In genomic region chr1:35185200-35185599, GRCh38 we compare ENCODE assay signal across 19 cellular contexts. TPM values are rescaled to one million over a fixed set of nuclear protein-coding genes. Genes with fewer than 3 reads are reported as not detected.
A peak's percentile ranks its signal among the peaks of the same experiment; 100 is the strongest.
DNase-seq lines count a peak whose midpoint lies in the region; ATAC-seq and TF ChIP-seq lines count a peak whose summit lies in the region.
"Had no signal": no experiment of that assay in that cellular context is flagged by ENCODE, and none has a peak within 500 bp of the region (broad histone marks: within the 10 kb centered on the region; RNA-seq: fewer than 3 reads in every experiment).

No MANE protein-coding gene starts in this region.

- H3K27me3 ChIP-seq in CD8-positive, alpha-beta memory T cell (ENCODE audit: insufficient read depth, low read length, poor library complexity, severe bottlenecking), result no peaks in the 10 kb centered on the region
- H3K27me3 ChIP-seq in Loucy (ENCODE audit: insufficient read depth, low read length, poor library complexity, severe bottlenecking), result no peaks in the 10 kb centered on the region
- H3K27me3 ChIP-seq: BE2C, SJSA1 had no signal

- DNase-seq in CD8-positive, alpha-beta memory T cell, result no peak
- no peak for DNase-seq in activated naive CD8-positive, alpha-beta T cell treated with anti-CD3 and anti-CD28 coated beads, Interleukin-2, amount 50 U/mL, for 24 hours
- DNase-seq in nephron progenitor cell (no peak), NCI-H2227 (lab: John Stamatoyannopoulos, UW; ENCODE audit: unreplicated experiment) (no peak), globus pallidus (ENCODE audit: low spot score) (no peak)
- DNase-seq: activated CD4-positive, alpha-beta T cell treated with anti-CD3 and anti-CD28 coated beads for 1 hour; BE2C; effector CD8-positive, alpha-beta T cell; GDM1; Kasumi-1; left ventricle myocardium superior; NCI-H1417 treated with DMSO at 0.1 percent for 48 hours; NCI-H2171 treated with DMSO at 0.1 percent for 48 hours; PC-9; stimulated activated CD4-positive, alpha-beta T cell treated with anti-CD3 and anti-CD28 coated beads, Interleukin-2, amount 100 ng/mL, for 48 hours had no signal

- H3K27ac ChIP-seq in CD8-positive, alpha-beta memory T cell (ENCODE audit: low read depth, low read length), result no peak overlapping the region
- H3K27ac ChIP-seq: PC-9, SJSA1, skin epidermis had no signal

- H3K9me3 ChIP-seq in CD8-positive, alpha-beta memory T cell (ENCODE audit: low read length), result no peaks in the 10 kb centered on the region
- no peaks in the 10 kb centered on the region for H3K9me3 ChIP-seq in Loucy (ENCODE audit: insufficient read depth, low read depth, low read length)
- H3K9me3 ChIP-seq: BE2C, SJSA1 had no signal

- CTCF ChIA-PET in CD8-positive, alpha-beta memory T cell (lab: Charles Lee), result no interaction called here

- H2AFZ ChIP-seq in Loucy (ENCODE audit: low read length), result no peak overlapping the region
- H2AFZ ChIP-seq: PC-9 had no signal

- no peaks in the 10 kb centered on the region for H3K9me2 ChIP-seq in Loucy (replicated peaks; ENCODE audit: low read depth, low read length)

- peaks cover 95% of the 10 kb centered on the region for H3K36me3 ChIP-seq in CD8-positive, alpha-beta memory T cell (ENCODE audit: insufficient read depth, low read length)
- peaks cover 100% of the 10 kb centered on the region for H3K36me3 ChIP-seq in Loucy (ENCODE audit: insufficient read depth, low read length)

- H3K27ac Mint-ChIP-seq in CD8-positive, alpha-beta memory T cell, result peak overlapping the region in 5 of 8 donors; percentile 30 to 70 (median 56)
- peak overlapping the region; percentile 45 for H3K27ac Mint-ChIP-seq in activated naive CD8-positive, alpha-beta T cell treated with anti-CD3 and anti-CD28 coated beads, Interleukin-2, amount 50 U/mL, for 24 hours
- H3K27ac Mint-ChIP-seq in nephron progenitor cell, result peak overlapping the region; percentile 32

- H3K4me3 ChIP-seq in CD8-positive, alpha-beta memory T cell (ENCODE audit: low read length), result no peak overlapping the region
- H3K4me3 ChIP-seq in Loucy (ENCODE audit: low read length, poor library complexity, severe bottlenecking), result peak overlapping the region; percentile 98
- H3K4me3 ChIP-seq: PC-9, SJSA1, skin epidermis had no signal

- TF ChIP-seq CTCF in Loucy (conservative IDR thresholded peaks at IDR 0.05; ENCODE audit: low read length) (no peak), nephron progenitor cell (IDR thresholded peaks at IDR 0.05) (no peak)

- H3K4me3 Mint-ChIP-seq in CD8-positive, alpha-beta memory T cell, result no peak overlapping the region
- peak overlapping the region; percentile 46 for H3K4me3 Mint-ChIP-seq in activated naive CD8-positive, alpha-beta T cell treated with anti-CD3 and anti-CD28 coated beads, Interleukin-2, amount 50 U/mL, for 24 hours
- H3K4me3 Mint-ChIP-seq in nephron progenitor cell, result peak overlapping the region; percentile 20

- no peaks in the 10 kb centered on the region for H3K9me3 Mint-ChIP-seq in CD8-positive, alpha-beta memory T cell
- H3K9me3 Mint-ChIP-seq in activated naive CD8-positive, alpha-beta T cell treated with anti-CD3 and anti-CD28 coated beads, Interleukin-2, amount 50 U/mL, for 24 hours, result no peaks in the 10 kb centered on the region
- H3K9me3 Mint-ChIP-seq in nephron progenitor cell, result no peaks in the 10 kb centered on the region

- ATAC-seq in activated naive CD8-positive, alpha-beta T cell treated with anti-CD3 and anti-CD28 coated beads, Interleukin-2, amount 50 U/mL, for 24 hours, result no peak
- ATAC-seq in HG03460 (IDR thresholded peaks at IDR 0.05; ENCODE audit: unreplicated experiment), result no peak
- ATAC-seq: left ventricle myocardium superior had no signal

- peaks cover 94 to 100% (median 99%) of the 10 kb centered on the region in 3 donors for H3K4me1 Mint-ChIP-seq in CD8-positive, alpha-beta memory T cell
- peaks cover 100% of the 10 kb centered on the region for H3K4me1 Mint-ChIP-seq in activated naive CD8-positive, alpha-beta T cell treated with anti-CD3 and anti-CD28 coated beads, Interleukin-2, amount 50 U/mL, for 24 hours
- peaks cover 92% of the 10 kb centered on the region for H3K4me1 Mint-ChIP-seq in nephron progenitor cell

- POLR2A ChIA-PET in CD8-positive, alpha-beta memory T cell (lab: Charles Lee), result interaction anchor here (1.1 kb wide), 1 partner anchor 200 kb away, joined by 3 read pairs; the partner anchor contains the start of gene TMEM35B

- peaks cover 100% of the 10 kb centered on the region for H4K20me1 ChIP-seq in Loucy (ENCODE audit: insufficient read depth, low read length, poor library complexity, severe bottlenecking)

- peaks cover 0 to 2% of the 10 kb centered on the region in 2 donors for H3K27me3 Mint-ChIP-seq in CD8-positive, alpha-beta memory T cell
- H3K27me3 Mint-ChIP-seq in activated naive CD8-positive, alpha-beta T cell treated with anti-CD3 and anti-CD28 coated beads, Interleukin-2, amount 50 U/mL, for 24 hours, result no peaks in the 10 kb centered on the region
- H3K27me3 Mint-ChIP-seq in nephron progenitor cell (ENCODE audit: low read depth, poor library complexity), result no peaks in the 10 kb centered on the region

- peaks cover 100% of the 10 kb centered on the region for H3K79me2 ChIP-seq in Loucy (ENCODE audit: insufficient read depth, low read length)

- peaks cover 39 to 99% (median 51%) of the 10 kb centered on the region in 3 donors for H3K36me3 Mint-ChIP-seq in CD8-positive, alpha-beta memory T cell
- H3K36me3 Mint-ChIP-seq in activated naive CD8-positive, alpha-beta T cell treated with anti-CD3 and anti-CD28 coated beads, Interleukin-2, amount 50 U/mL, for 24 hours (ENCODE audit: low read depth), result peaks cover 97% of the 10 kb centered on the region
- peaks cover 99% of the 10 kb centered on the region for H3K36me3 Mint-ChIP-seq in nephron progenitor cell (ENCODE audit: low read depth)

- H3F3A ChIP-seq in Loucy (ENCODE audit: low read depth), result no peaks in the 10 kb centered on the region

- peak overlapping the region; percentile 23 for H3K9ac ChIP-seq in Loucy (ENCODE audit: low read depth, low read length, poor library complexity, severe bottlenecking)

- peak overlapping the region; percentile 87 for H3K4me2 ChIP-seq in Loucy (ENCODE audit: low read depth, low read length, poor library complexity, severe bottlenecking)
- H3K4me2 ChIP-seq: PC-9 had no signal

- peaks cover 85% of the 10 kb centered on the region for H3K4me1 ChIP-seq in CD8-positive, alpha-beta memory T cell (ENCODE audit: insufficient read depth, low read length)
- H3K4me1 ChIP-seq in Loucy (ENCODE audit: insufficient read depth, low read length, poor library complexity, severe bottlenecking), result peaks cover 80% of the 10 kb centered on the region
- H3K4me1 ChIP-seq: BE2C had no signal

RNA-seq across cellular contexts. Expression of gene SFPQ, which starts 7.7 kb away (rescaled TPM):
- total RNA-seq in CD8-positive, alpha-beta memory T cell, result 100 to 1,000 TPM; 349 to 360 TPM
- polyA plus RNA-seq in CD8-positive, alpha-beta memory T cell, result 168 TPM

Comparison
In these comparisons a context has a peak if more than half of its experiments do, and no peak if none do; other contexts are left out.
1. H3K4me3 Mint-ChIP-seq: peak in activated naive CD8-positive, alpha-beta T cell treated with anti-CD3 and anti-CD28 coated beads, Interleukin-2, amount 50 U/mL, for 24 hours (single experiment) and nephron progenitor cell (single experiment); none in CD8-positive, alpha-beta memory T cell (0 of 7).
2. Peak in every context shown above with its lines, with median percentiles within 50 percentile points of each other: H3K27ac Mint-ChIP-seq.